15 cellular contexts compared by ENCODE assay signal in genomic region chr7:70630647-70631457, GRCh38.
DNase-seq lines count a peak whose midpoint lies in the region; ATAC-seq and TF ChIP-seq lines count a peak whose summit lies in the region.
"Had no signal": no experiment of that assay in that cellular context is flagged by ENCODE, and none has a peak within 500 bp of the region (broad histone marks: within the 10 kb centered on the region; RNA-seq: fewer than 3 reads in every experiment).

No MANE protein-coding gene starts in this region.

- H3K4me1 Mint-ChIP-seq in GM23338 = peaks cover 39% of the 10 kb centered on the region

- H3K9me3 ChIP-seq in heart left ventricle = no peaks in the 10 kb centered on the region
- H3K9me3 ChIP-seq: uterus had no signal

- peaks cover 16% of the 10 kb centered on the region for H3K27me3 Mint-ChIP-seq in GM23338 (ENCODE audit: insufficient read depth, low read depth, poor library complexity)

- 0 out of 2 replicates have a peak, but pooled peaks cover under 1% of the 10 kb centered on the region for H3K9me2 ChIP-seq in GM23338 (ENCODE audit: insufficient read depth)

- ATAC-seq in GM23338 (peak; percentile 25), heart left ventricle (peak in 3 of 4 donors; percentile 55 to 75 (median 74)), sciatic nerve (peak; percentile 71), esophagus mucosa (no peak), HG02678 (IDR thresholded peaks at IDR 0.05; ENCODE audit: unreplicated experiment) (no peak)

- TF ChIP-seq CTCF in GM23338 (conservative IDR thresholded peaks at IDR 0.05; ENCODE audit: low read depth in 2 of 2) (no peak), heart left ventricle (IDR thresholded peaks at IDR 0.05) (no peak)

- H3K27me3 ChIP-seq in GM23338 (ENCODE audit: insufficient read depth) = no peaks in the 10 kb centered on the region
- H3K27me3 ChIP-seq in heart left ventricle = no peaks in the 10 kb centered on the region
- H3K27me3 ChIP-seq: uterus had no signal

- H4K20me1 ChIP-seq in GM23338 (replicated peaks; ENCODE audit: insufficient read depth) = no peaks in the 10 kb centered on the region

- H3K27ac ChIP-seq in GM23338 (ENCODE audit: low read depth) (no peak overlapping the region), heart left ventricle (no peak overlapping the region)
- H3K27ac ChIP-seq: skin epidermis, uterus had no signal

- H3F3A ChIP-seq in GM23338 (replicated peaks; ENCODE audit: low read depth) = no peaks in the 10 kb centered on the region

- peaks cover 20% of the 10 kb centered on the region for H3K4me1 ChIP-seq in GM23338 (ENCODE audit: insufficient read depth)
- no peaks in the 10 kb centered on the region for H3K4me1 ChIP-seq in heart left ventricle
- H3K4me1 ChIP-seq: uterus had no signal

- H2AFZ ChIP-seq in GM23338 = no peak overlapping the region

- H3K9me3 Mint-ChIP-seq in GM23338 = no peaks in the 10 kb centered on the region; the same call in 2 of the 3 replicates
- H3K9me3 Mint-ChIP-seq: CD8-positive, alpha-beta memory T cell had no signal

- intact Hi-C loops in heart left ventricle (cut with DNase I) = no loop called here
- intact Hi-C loops in sciatic nerve (cut with DNase I) = no loop called here

- 78 to 88% (median 79%) methylated on average over 31 to 32 of the region's 32 CpGs for WGBS in heart left ventricle, 4 donors

- no peaks in the 10 kb centered on the region for H3K79me2 ChIP-seq in GM23338 (replicated peaks; ENCODE audit: insufficient read depth)

- H3K4me3 ChIP-seq in GM23338 (no peak overlapping the region), heart left ventricle (peak overlapping the region in 3 of 12 donors; percentile 17 to 32 (median 28))
- H3K4me3 ChIP-seq: skin epidermis, uterus had no signal

- H3K36me3 ChIP-seq in GM23338 (ENCODE audit: insufficient read depth) = no peaks in the 10 kb centered on the region
- no peaks in the 10 kb centered on the region for H3K36me3 ChIP-seq in heart left ventricle
- H3K36me3 ChIP-seq: uterus had no signal

- DNase-seq in GM23338 (ENCODE audit: low spot score) = no peak
- peak; percentile 83 to 88 for DNase-seq in NCI-H524 (lab: John Stamatoyannopoulos, UW)
- peak; percentile 9 to 64 (median 46) for DNase-seq in heart left ventricle
- peak; percentile 67 for DNase-seq in sciatic nerve (ENCODE audit: low spot score)
- no peak for DNase-seq in RPMI8226
- DNase-seq in GM19240 (ENCODE audit: insufficient read length, low spot score) = no peak
- DNase-seq: activated naive CD4-positive, alpha-beta T cell; CD8-positive, alpha-beta memory T cell; HFFc6; mammary epithelial cell; T-helper 1 cell had no signal

- H3K4me2 ChIP-seq in GM23338 = no peak overlapping the region; the same call in 1 of the 2 replicates

- no peak for TF ChIP-seq POLR2A in heart left ventricle (IDR thresholded peaks at IDR 0.05)

- no peak overlapping the region for H3K4me3 Mint-ChIP-seq in GM23338
- H3K4me3 Mint-ChIP-seq: CD8-positive, alpha-beta memory T cell; HFFc6 had no signal

- H3K27ac Mint-ChIP-seq in GM23338 = no peak overlapping the region
- H3K27ac Mint-ChIP-seq: HFFc6 had no signal

- H3K36me3 Mint-ChIP-seq in GM23338 (ENCODE audit: low read depth) = 0 out of 3 replicates have a peak, but pooled peaks cover 2% of the 10 kb centered on the region

TF ChIP-seq in GM23338, 12 proteins besides CTCF, POLR2A, EP300 and RAD21 (continues in another document):
- TF ChIP-seq ZNF114 (CRISPR knock-in tag; IDR thresholded peaks at IDR 0.05) (no peak), NANOG (IDR thresholded peaks at IDR 0.05; ENCODE audit: borderline replicate concordance) (no peak), POLR2AphosphoS5 (IDR thresholded peaks at IDR 0.05; ENCODE audit: low read depth) (no peak), EZH2 (IDR thresholded peaks at IDR 0.05; ENCODE audit: low read depth, unreplicated experiment) (no peak), ETS1 (IDR thresholded peaks at IDR 0.05) (no peak)
- TF ChIP-seq, protein P1, sequence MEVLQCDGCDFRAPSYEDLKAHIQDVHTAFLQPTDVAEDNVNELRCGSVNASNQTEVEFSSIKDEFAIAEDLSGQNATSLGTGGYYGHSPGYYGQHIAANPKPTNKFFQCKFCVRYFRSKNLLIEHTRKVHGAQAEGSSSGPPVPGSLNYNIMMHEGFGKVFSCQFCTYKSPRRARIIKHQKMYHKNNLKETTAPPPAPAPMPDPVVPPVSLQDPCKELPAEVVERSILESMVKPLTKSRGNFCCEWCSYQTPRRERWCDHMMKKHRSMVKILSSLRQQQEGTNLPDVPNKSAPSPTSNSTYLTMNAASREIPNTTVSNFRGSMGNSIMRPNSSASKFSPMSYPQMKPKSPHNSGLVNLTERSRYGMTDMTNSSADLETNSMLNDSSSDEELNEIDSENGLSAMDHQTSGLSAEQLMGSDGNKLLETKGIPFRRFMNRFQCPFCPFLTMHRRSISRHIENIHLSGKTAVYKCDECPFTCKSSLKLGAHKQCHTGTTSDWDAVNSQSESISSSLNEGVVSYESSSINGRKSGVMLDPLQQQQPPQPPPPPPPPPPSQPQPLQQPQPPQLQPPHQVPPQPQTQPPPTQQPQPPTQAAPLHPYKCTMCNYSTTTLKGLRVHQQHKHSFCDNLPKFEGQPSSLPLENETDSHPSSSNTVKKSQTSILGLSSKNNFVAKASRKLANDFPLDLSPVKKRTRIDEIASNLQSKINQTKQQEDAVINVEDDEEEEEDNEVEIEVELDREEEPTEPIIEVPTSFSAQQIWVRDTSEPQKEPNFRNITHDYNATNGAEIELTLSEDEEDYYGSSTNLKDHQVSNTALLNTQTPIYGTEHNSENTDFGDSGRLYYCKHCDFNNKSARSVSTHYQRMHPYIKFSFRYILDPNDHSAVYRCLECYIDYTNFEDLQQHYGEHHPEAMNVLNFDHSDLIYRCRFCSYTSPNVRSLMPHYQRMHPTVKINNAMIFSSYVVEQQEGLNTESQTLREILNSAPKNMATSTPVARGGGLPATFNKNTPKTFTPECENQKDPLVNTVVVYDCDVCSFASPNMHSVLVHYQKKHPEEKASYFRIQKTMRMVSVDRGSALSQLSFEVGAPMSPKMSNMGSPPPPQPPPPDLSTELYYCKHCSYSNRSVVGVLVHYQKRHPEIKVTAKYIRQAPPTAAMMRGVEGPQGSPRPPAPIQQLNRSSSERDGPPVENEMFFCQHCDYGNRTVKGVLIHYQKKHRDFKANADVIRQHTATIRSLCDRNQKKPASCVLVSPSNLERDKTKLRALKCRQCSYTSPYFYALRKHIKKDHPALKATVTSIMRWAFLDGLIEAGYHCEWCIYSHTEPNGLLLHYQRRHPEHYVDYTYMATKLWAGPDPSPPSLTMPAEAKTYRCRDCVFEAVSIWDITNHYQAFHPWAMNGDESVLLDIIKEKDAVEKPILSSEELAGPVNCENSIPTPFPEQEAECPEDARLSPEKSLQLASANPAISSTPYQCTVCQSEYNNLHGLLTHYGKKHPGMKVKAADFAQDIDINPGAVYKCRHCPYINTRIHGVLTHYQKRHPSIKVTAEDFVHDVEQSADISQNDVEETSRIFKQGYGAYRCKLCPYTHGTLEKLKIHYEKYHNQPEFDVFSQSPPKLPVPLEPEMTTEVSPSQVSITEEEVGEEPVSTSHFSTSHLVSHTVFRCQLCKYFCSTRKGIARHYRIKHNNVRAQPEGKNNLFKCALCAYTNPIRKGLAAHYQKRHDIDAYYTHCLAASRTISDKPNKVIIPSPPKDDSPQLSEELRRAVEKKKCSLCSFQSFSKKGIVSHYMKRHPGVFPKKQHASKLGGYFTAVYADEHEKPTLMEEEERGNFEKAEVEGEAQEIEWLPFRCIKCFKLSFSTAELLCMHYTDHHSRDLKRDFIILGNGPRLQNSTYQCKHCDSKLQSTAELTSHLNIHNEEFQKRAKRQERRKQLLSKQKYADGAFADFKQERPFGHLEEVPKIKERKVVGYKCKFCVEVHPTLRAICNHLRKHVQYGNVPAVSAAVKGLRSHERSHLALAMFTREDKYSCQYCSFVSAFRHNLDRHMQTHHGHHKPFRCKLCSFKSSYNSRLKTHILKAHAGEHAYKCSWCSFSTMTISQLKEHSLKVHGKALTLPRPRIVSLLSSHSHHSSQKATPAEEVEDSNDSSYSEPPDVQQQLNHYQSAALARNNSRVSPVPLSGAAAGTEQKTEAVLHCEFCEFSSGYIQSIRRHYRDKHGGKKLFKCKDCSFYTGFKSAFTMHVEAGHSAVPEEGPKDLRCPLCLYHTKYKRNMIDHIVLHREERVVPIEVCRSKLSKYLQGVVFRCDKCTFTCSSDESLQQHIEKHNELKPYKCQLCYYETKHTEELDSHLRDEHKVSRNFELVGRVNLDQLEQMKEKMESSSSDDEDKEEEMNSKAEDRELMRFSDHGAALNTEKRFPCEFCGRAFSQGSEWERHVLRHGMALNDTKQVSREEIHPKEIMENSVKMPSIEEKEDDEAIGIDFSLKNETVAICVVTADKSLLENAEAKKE (CRISPR knock-in tag; IDR thresholded peaks at IDR 0.05) = no peak

Comparison
In these comparisons a context has a peak if more than half of its experiments do, and no peak if none do; other contexts are left out.
1. ATAC-seq: peak in GM23338 (single experiment), heart left ventricle (3 of 4) and sciatic nerve (single experiment); none in esophagus mucosa (single experiment) and HG02678 (single experiment).
2. DNase-seq: peak in NCI-H524 (2 of 2), heart left ventricle (5 of 5) and sciatic nerve (single experiment); none in GM23338 (single experiment), RPMI8226 (single experiment) and GM19240 (single experiment).